9 cellular contexts compared by ENCODE assay signal in genomic region chr4:164012396-164013027, GRCh38.
DNase-seq lines count a peak whose midpoint lies in the region; ATAC-seq and TF ChIP-seq lines count a peak whose summit lies in the region.
"Had no signal": no experiment of that assay in that cellular context is flagged by ENCODE, and none has a peak within 500 bp of the region (broad histone marks: within the 10 kb centered on the region; RNA-seq: fewer than 3 reads in every experiment).

No MANE protein-coding gene starts in this region.

- DNase-seq in GM12864 (ENCODE audit: low read depth) = no peak
- peak; percentile 15 for DNase-seq in NCI-H1048 (lab: John Stamatoyannopoulos, UW)
- DNase-seq in amniotic epithelial cell (ENCODE audit: low read depth) = peak; percentile 39
- peak; percentile 76 for DNase-seq in neural progenitor cell (ENCODE audit: low spot score)
- no peak for DNase-seq in psoas muscle
- no peak for DNase-seq in SIG-M5 treated with dmso at 0.1 percent for 504 hours (lab: John Stamatoyannopoulos, UW; ENCODE audit: unreplicated experiment)

- H2AFZ ChIP-seq in neural progenitor cell (replicated peaks) = peak overlapping the region; percentile 12

- intact Hi-C loops in psoas muscle (cut with DNase I) = no loop called here

- no peaks in the 10 kb centered on the region for H3K36me3 Mint-ChIP-seq in neural progenitor cell

- H3K4me3 ChIP-seq in GM12864 (ENCODE audit: low read depth, low read length) = no peak overlapping the region
- H3K4me3 ChIP-seq in neural progenitor cell = no peak overlapping the region
- H3K4me3 ChIP-seq in psoas muscle = no peak overlapping the region
- H3K4me3 ChIP-seq: K562 had no signal

- no peaks in the 10 kb centered on the region for H3K4me1 Mint-ChIP-seq in neural progenitor cell

- no peak overlapping the region for H3K27ac Mint-ChIP-seq in neural progenitor cell

- H3K27me3 Mint-ChIP-seq in neural progenitor cell (ENCODE audit: insufficient read depth, low read depth) = peaks cover 5% of the 10 kb centered on the region

- H3K79me2 ChIP-seq in neural progenitor cell (ENCODE audit: low read depth) = no peaks in the 10 kb centered on the region

- peak; percentile 68 for ATAC-seq in GM21529 (IDR thresholded peaks at IDR 0.05; ENCODE audit: unreplicated experiment)
- ATAC-seq in HG02885 (IDR thresholded peaks at IDR 0.05; ENCODE audit: poor library complexity, unreplicated experiment) = no peak
- no peak for ATAC-seq in psoas muscle
- ATAC-seq: K562 had no signal

- no peaks in the 10 kb centered on the region for H4K20me1 ChIP-seq in neural progenitor cell (ENCODE audit: low read depth)

- no peaks in the 10 kb centered on the region for H3K9me3 ChIP-seq in neural progenitor cell (ENCODE audit: low read depth)
- H3K9me3 ChIP-seq in psoas muscle = no peaks in the 10 kb centered on the region

- no peaks in the 10 kb centered on the region for H3F3A ChIP-seq in neural progenitor cell (ENCODE audit: low read depth)

- no peak overlapping the region for H3K4me2 ChIP-seq in neural progenitor cell

- peaks cover 11% of the 10 kb centered on the region for H3K9me3 Mint-ChIP-seq in neural progenitor cell

- no peaks in the 10 kb centered on the region for H3K27me3 ChIP-seq in neural progenitor cell
- H3K27me3 ChIP-seq in psoas muscle (ENCODE audit: insufficient read depth in 3 of 3, low read length in 2 of 3) = no peaks in the 10 kb centered on the region

- TF ChIP-seq CTCF in GM12864 (IDR thresholded peaks at IDR 0.05; ENCODE audit: low read depth, low read length, missing control alignments) (peak; percentile 54), neural progenitor cell (IDR thresholded peaks at IDR 0.05) (peak; percentile 80), psoas muscle (IDR thresholded peaks at IDR 0.05) (no peak)

- no peaks in the 10 kb centered on the region for H3K4me1 ChIP-seq in neural progenitor cell
- no peaks in the 10 kb centered on the region for H3K4me1 ChIP-seq in psoas muscle

- 12 to 30% (median 21%) methylated on average over 3 of the region's 3 CpGs for WGBS in psoas muscle, 3 donors

- no peak overlapping the region for H3K9ac ChIP-seq in neural progenitor cell

- no peaks in the 10 kb centered on the region for H3K36me3 ChIP-seq in neural progenitor cell
- no peaks in the 10 kb centered on the region for H3K36me3 ChIP-seq in psoas muscle (ENCODE audit: insufficient read depth in 1 of 2, low read depth in 1 of 2)

- H3K27ac ChIP-seq in neural progenitor cell (no peak overlapping the region), psoas muscle (no peak overlapping the region)

- H3K4me3 Mint-ChIP-seq in neural progenitor cell = no peak overlapping the region

Comparison
In these comparisons a context has a peak if more than half of its experiments do, and no peak if none do; other contexts are left out.
1. DNase-seq: peak in NCI-H1048 (single experiment), amniotic epithelial cell (single experiment) and neural progenitor cell (single experiment); none in GM12864 (single experiment), psoas muscle (0 of 2) and SIG-M5 treated with dmso at 0.1 percent for 504 hours (single experiment).